ENCODE assay signal across 8 cellular contexts in the genomic region with DNA sequence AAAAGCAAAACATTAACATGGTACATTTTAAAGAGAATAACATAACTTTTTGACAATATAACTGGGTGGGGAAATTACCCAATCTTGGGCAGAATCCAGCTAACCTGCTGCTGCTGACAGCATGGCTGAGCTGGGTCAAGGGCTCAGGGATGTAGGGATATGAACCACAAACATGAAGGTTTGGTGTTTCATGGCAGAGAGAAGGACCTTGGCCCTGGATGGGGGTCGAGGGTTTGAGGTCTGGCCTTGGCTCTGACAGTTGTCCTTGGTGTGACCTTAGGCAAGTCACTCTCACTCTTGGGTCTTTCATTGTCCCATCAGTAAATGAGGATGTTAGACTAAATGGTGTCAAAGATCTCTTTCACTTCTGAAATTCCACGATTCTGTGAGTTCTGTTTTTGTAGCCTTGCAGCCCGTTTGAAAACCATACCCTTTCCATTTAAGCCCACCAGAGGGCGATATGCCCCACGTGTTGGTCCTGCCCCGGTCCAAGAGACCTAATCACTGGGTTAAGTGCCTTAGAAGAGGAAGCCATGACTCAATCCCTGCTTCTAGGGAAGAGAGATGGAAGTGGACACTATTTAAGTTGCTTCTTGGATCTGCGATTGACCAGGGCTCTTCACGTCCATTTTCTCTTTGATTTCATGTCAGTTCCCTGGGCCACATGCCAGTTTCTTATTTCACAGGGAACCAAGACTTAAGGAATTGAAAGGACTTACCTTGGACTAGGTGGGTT. TPM values are rescaled to one million over a fixed set of nuclear protein-coding genes. Genes with fewer than 3 reads are reported as not detected.
DNase-seq lines count a peak whose midpoint lies in the region; ATAC-seq and TF ChIP-seq lines count a peak whose summit lies in the region.

No MANE protein-coding gene starts in this region.

- H2AFZ ChIP-seq in ACC112 (ENCODE audit: low read length, unreplicated experiment): peak overlapping the region; percentile 44
- H2AFZ ChIP-seq in Loucy (ENCODE audit: low read length): peak overlapping the region; percentile 67; the same call in 1 of the 2 replicates
- H2AFZ ChIP-seq in osteoblast (ENCODE audit: low read length): no peak overlapping the region

- H3K27me3 ChIP-seq in ACC112 (ENCODE audit: insufficient read depth, low read length) (no peaks in the 10 kb centered on the region), Loucy (ENCODE audit: insufficient read depth, low read length, poor library complexity, severe bottlenecking) (no peaks in the 10 kb centered on the region), foreskin keratinocyte (no peaks in the 10 kb centered on the region), osteoblast (ENCODE audit: insufficient read depth, low read length) (no peaks in the 10 kb centered on the region)

- H3K9me3 ChIP-seq in Loucy (ENCODE audit: insufficient read depth, low read depth, low read length) (no peaks in the 10 kb centered on the region), osteoblast (ENCODE audit: low read depth, low read length) (no peaks in the 10 kb centered on the region)

- peak; percentile 97 for TF ChIP-seq CTCF in Loucy (conservative IDR thresholded peaks at IDR 0.05; ENCODE audit: low read length)
- peak; percentile 97 for TF ChIP-seq CTCF in foreskin keratinocyte (conservative IDR thresholded peaks at IDR 0.05)
- peak; percentile 92 for TF ChIP-seq CTCF in osteoblast (IDR thresholded peaks at IDR 0.05; ENCODE audit: extremely low read depth, low read depth, low read length)

- H3K4me2 ChIP-seq in Loucy (ENCODE audit: low read depth, low read length, poor library complexity, severe bottlenecking) (no peak overlapping the region), osteoblast (ENCODE audit: insufficient read depth, low read length) (no peak overlapping the region)

- DNase-seq in GM19238 (ENCODE audit: insufficient read length, low spot score) (peak; percentile 33), SK-MEL-5 (ENCODE audit: low read depth, low spot score) (peak; percentile 80), foreskin keratinocyte (peak in 1 of 2 donors; percentile 66), osteoblast (ENCODE audit: insufficient read length, low spot score, missing footprints) (peak; percentile 88), ureter (ENCODE audit: low spot score) (peak; percentile 71)
- DNase-seq in activated gamma-delta T cell treated with anti-CD3 and anti-CD28 coated beads, Interleukin-2, amount 50 U/mL, for 16 hours (ENCODE audit: low read depth): peak; percentile 57

- ATAC-seq in foreskin keratinocyte: peak; percentile 84

- H3K27ac ChIP-seq in ACC112 (ENCODE audit: low read depth, low read length) (no peak overlapping the region), foreskin keratinocyte (no peak overlapping the region), osteoblast (ENCODE audit: low read depth, low read length) (no peak overlapping the region)

- no peaks in the 10 kb centered on the region for H3K9me2 ChIP-seq in Loucy (replicated peaks; ENCODE audit: low read depth, low read length)

- no peak overlapping the region for H3K4me3 ChIP-seq in ACC112 (ENCODE audit: low read depth, low read length)
- H3K4me3 ChIP-seq in Loucy (ENCODE audit: low read length, poor library complexity, severe bottlenecking): no peak overlapping the region
- H3K4me3 ChIP-seq in osteoblast (ENCODE audit: insufficient read depth, low read length): no peak overlapping the region

- H3K79me2 ChIP-seq in ACC112 (ENCODE audit: control insufficient read depth, insufficient read depth, low read length, unreplicated experiment): no peaks in the 10 kb centered on the region
- H3K79me2 ChIP-seq in Loucy (ENCODE audit: insufficient read depth, low read length): no peaks in the 10 kb centered on the region
- H3K79me2 ChIP-seq in osteoblast (ENCODE audit: insufficient read depth, low read length): no peaks in the 10 kb centered on the region

- H3K4me1 ChIP-seq in ACC112 (ENCODE audit: control insufficient read depth, insufficient read depth, low read length, unreplicated experiment) (peaks cover 12% of the 10 kb centered on the region), Loucy (ENCODE audit: insufficient read depth, low read length, poor library complexity, severe bottlenecking) (no peaks in the 10 kb centered on the region), foreskin keratinocyte (peaks cover 13% of the 10 kb centered on the region), osteoblast (ENCODE audit: insufficient read depth, low read length) (peaks cover 7% of the 10 kb centered on the region)

- no peaks in the 10 kb centered on the region for H3F3A ChIP-seq in Loucy (ENCODE audit: low read depth)

- in situ Hi-C loops in SK-MEL-5 (cut with HindIII; ENCODE audit: low pct_unique_long_range_greater_than_20kb, low sequenced_read_pairs): no loop called here

- H3K36me3 ChIP-seq in ACC112 (ENCODE audit: insufficient read depth, low read length) (no peaks in the 10 kb centered on the region), Loucy (ENCODE audit: insufficient read depth, low read length) (no peaks in the 10 kb centered on the region), osteoblast (ENCODE audit: insufficient read depth, low read length) (no peaks in the 10 kb centered on the region)

- H3K9ac ChIP-seq in Loucy (ENCODE audit: low read depth, low read length, poor library complexity, severe bottlenecking): no peak overlapping the region

- H4K20me1 ChIP-seq in Loucy (ENCODE audit: insufficient read depth, low read length, poor library complexity, severe bottlenecking) (no peaks in the 10 kb centered on the region), osteoblast (ENCODE audit: insufficient read depth, low read length) (no peaks in the 10 kb centered on the region)

RNA-seq across cellular contexts. Expression of a gene that starts 56.8 kb away (rescaled TPM):
- total RNA-seq in SK-MEL-5 (2014; rRNA removed; shearing (Covaris generic)): not detected in 2 replicates
- polyA plus RNA-seq in SK-MEL-5 (2015; cell fraction: cytosol; rRNA removed): not detected in 2 replicates
- not detected in 2 replicates for polyA plus RNA-seq in SK-MEL-5 (2015; cell fraction: nucleus; rRNA removed)
- total RNA-seq in foreskin keratinocyte (not detected in 2 replicates), osteoblast (not detected in 2 replicates), ureter (not detected)
- polyA plus RNA-seq in foreskin keratinocyte: 0.08 TPM in 1 of 2 replicates, not detected in the other
